Comparison of ENCODE assay signal across 16 cellular contexts in the genomic region with DNA sequence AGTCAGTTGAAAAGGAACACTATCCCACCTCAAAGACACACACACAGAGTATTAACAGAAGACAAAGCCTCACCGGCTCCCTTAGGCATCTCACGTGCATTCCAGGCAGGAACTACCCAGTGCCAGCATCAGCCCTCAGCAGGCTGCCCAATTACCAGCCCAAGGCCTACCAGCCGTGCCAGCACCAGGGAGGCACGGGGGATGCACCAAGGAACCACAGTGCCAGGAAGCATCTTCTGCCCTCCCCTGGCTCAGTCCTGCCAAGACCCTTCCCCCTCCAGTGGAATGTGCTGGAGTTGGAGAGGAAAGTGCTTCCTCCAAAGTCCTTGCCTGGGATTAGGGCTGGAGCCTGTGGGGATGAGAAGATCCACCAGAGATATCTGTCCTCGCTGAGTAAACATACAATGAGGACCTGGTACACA. TPM values are rescaled to one million over a fixed set of nuclear protein-coding genes. Genes with fewer than 3 reads are reported as not detected.
DNase-seq lines count a peak whose midpoint lies in the region; ATAC-seq, FAIRE-seq and TF ChIP-seq lines count a peak whose summit lies in the region.
"Had no signal": no experiment of that assay in that cellular context is flagged by ENCODE, and none has a peak within 500 bp of the region (broad histone marks: within the 10 kb centered on the region; RNA-seq: fewer than 3 reads in every experiment).

No MANE protein-coding gene starts in this region.

- no peak overlapping the region for H3K4me3 Mint-ChIP-seq in type B pancreatic cell
- H3K4me3 Mint-ChIP-seq: activated CD8-positive, alpha-beta T cell treated with anti-CD3 and anti-CD28 coated beads, Interleukin-2, amount 10 ng/mL, durations not matched to agents 7 days and 5 days had no signal

- no peaks in the 10 kb centered on the region for H3K36me3 ChIP-seq in HepG2 (replicated peaks in 1 of 2; ENCODE audit: control insufficient read depth in 1 of 2, insufficient read depth in 2 of 2, low read length in 2 of 2)
- H3K36me3 ChIP-seq in right lobe of liver, result no peaks in the 10 kb centered on the region
- H3K36me3 ChIP-seq in iPS-20b (ENCODE audit: insufficient read depth, low read depth, low read length), result no peaks in the 10 kb centered on the region
- H3K36me3 ChIP-seq in tibial artery, result no peaks in the 10 kb centered on the region
- H3K36me3 ChIP-seq: thoracic aorta had no signal

- H3K4me3 ChIP-seq in HepG2 (replicated peaks in 1 of 3; ENCODE audit: insufficient read depth in 1 of 3, low read depth in 2 of 3, low read length in 3 of 3), result no peak overlapping the region
- no peak overlapping the region for H3K4me3 ChIP-seq in right lobe of liver
- H3K4me3 ChIP-seq in iPS-20b (ENCODE audit: low read length), result no peak overlapping the region
- no peak overlapping the region for H3K4me3 ChIP-seq in tibial artery
- H3K4me3 ChIP-seq: coronary artery, thoracic aorta had no signal

- TF ChIP-seq EP300 in HepG2 (IDR thresholded peaks at IDR 0.05; ENCODE audit: low read depth in 2 of 2, low read length in 2 of 2) (no peak), HepG2 (CRISPR knock-in tag; IDR thresholded peaks at IDR 0.05; ENCODE audit: borderline replicate concordance) (no peak)

- in situ Hi-C loops in HepG2 (cut with HindIII; ENCODE audit: extremely low pct_ligation_motif_present, low pct_unique_long_range_greater_than_20kb), result no loop called here

- H3K4me1 Mint-ChIP-seq in type B pancreatic cell (ENCODE audit: unreplicated experiment), result peaks cover 41% of the 10 kb centered on the region

- no peak for TF ChIP-seq RAD21 in HepG2 (CRISPR knock-in tag; IDR thresholded peaks at IDR 0.05)

- intact Hi-C loops in HepG2 (cut with micrococcal nuclease; ENCODE audit: unreplicated experiment) (loop anchor here (10.0 kb wide), 1 partner anchor 124 kb away; no protein-coding TSS in a partner anchor), right lobe of liver (cut with DNase I) (no loop called here), tibial artery (cut with DNase I; ENCODE audit: low total_unique reads) (no loop called here)

- no peak for FAIRE-seq in HepG2 (lab: Jason Lieb, UNC)

- no peaks in the 10 kb centered on the region for H4K20me1 ChIP-seq in HepG2 (ENCODE audit: insufficient read depth, low read length)

- peak overlapping the region; percentile 77 for H3K27ac Mint-ChIP-seq in type B pancreatic cell
- H3K27ac Mint-ChIP-seq: activated CD8-positive, alpha-beta T cell treated with anti-CD3 and anti-CD28 coated beads, Interleukin-2, amount 10 ng/mL, durations not matched to agents 7 days and 5 days had no signal

- TF ChIP-seq POLR2A in HepG2 (IDR thresholded peaks at IDR 0.05; ENCODE audit: insufficient read depth in 1 of 2, low read depth in 2 of 2, low read length in 2 of 2) (no peak), right lobe of liver (IDR thresholded peaks at IDR 0.05) (no peak)

- H3K27me3 Mint-ChIP-seq in type B pancreatic cell, result no peaks in the 10 kb centered on the region

- H3K36me3 Mint-ChIP-seq in type B pancreatic cell, result no peaks in the 10 kb centered on the region

- BruUV-seq in HepG2 (replicated peaks; lab: Mats Ljungman, UMichigan), result no TSS peak

- H2AFZ ChIP-seq in HepG2 (ENCODE audit: low read length), result no peak overlapping the region

- DNase-seq in HepG2 (ENCODE audit: low spot score), result peak; percentile 76
- no peak for DNase-seq in right lobe of liver
- no peak for DNase-seq in type B pancreatic cell (ENCODE audit: extremely low spot score, unreplicated experiment)
- no peak for DNase-seq in DMS153 (lab: John Stamatoyannopoulos, UW)
- no peak for DNase-seq in tibial artery
- no peak for DNase-seq in amniotic stem cell (lab: John Stamatoyannopoulos, UW)
- DNase-seq: activated CD8-positive, alpha-beta T cell treated with anti-CD3 and anti-CD28 coated beads, Interleukin-2, amount 10 ng/mL, durations not matched to agents 7 days and 5 days; NCI-H1092; stimulated activated CD4-positive, alpha-beta T cell treated with anti-CD3 and anti-CD28 coated beads, Interleukin-2, amount 100 ng/mL, for 24 hours had no signal

- TF ChIP-seq CTCF in HepG2 (CRISPR knock-in tag; IDR thresholded peaks at IDR 0.05) (no peak), right lobe of liver (IDR thresholded peaks at IDR 0.05) (no peak), type B pancreatic cell (conservative IDR thresholded peaks at IDR 0.05) (no peak), tibial artery (IDR thresholded peaks at IDR 0.05) (no peak)

- POLR2A ChIA-PET in HepG2 (lab: Yijun Ruan, JAX), result no interaction called here

- ATAC-seq in HepG2 (peak; percentile 25; the same call in 2 of the 3 replicates), right lobe of liver (no peak), SK-N-SH treated with all-trans-retinoic acid at 6 μM for 48 hours (peak; percentile 75)
- ATAC-seq: activated CD8-positive, alpha-beta T cell treated with anti-CD3 and anti-CD28 coated beads, Interleukin-2, amount 10 ng/mL, durations not matched to agents 7 days and 5 days; left lobe of liver had no signal

- no peaks in the 10 kb centered on the region for H3K79me2 ChIP-seq in HepG2 (ENCODE audit: insufficient read depth, low read length)

- no peak overlapping the region for H3K27ac ChIP-seq in HepG2 (ENCODE audit: extremely low read length, insufficient read depth, low read length)
- H3K27ac ChIP-seq in right lobe of liver, result no peak overlapping the region
- H3K27ac ChIP-seq in iPS-20b (ENCODE audit: low read length), result no peak overlapping the region
- H3K27ac ChIP-seq in tibial artery, result no peak overlapping the region
- H3K27ac ChIP-seq: coronary artery, thoracic aorta had no signal

- CTCF ChIA-PET in HepG2 (lab: Yijun Ruan, JAX; ENCODE audit: low intra/inter-chr PET ratio, low total read pairs), result no interaction called here

- H3K27me3 ChIP-seq in HepG2 (ENCODE audit: control insufficient read depth in 1 of 2, insufficient read depth in 2 of 2, low read length in 2 of 2) (peaks cover 2 to 12% of the 10 kb centered on the region in 2 experiments; a peak in 1 of 5 replicates), right lobe of liver (no peaks in the 10 kb centered on the region), iPS-20b (ENCODE audit: insufficient read depth, low read length) (no peaks in the 10 kb centered on the region), tibial artery (peaks cover 0 to 22% of the 10 kb centered on the region in 2 donors)

- H3K9ac ChIP-seq in HepG2 (ENCODE audit: insufficient read depth, low read depth, low read length) (no peak overlapping the region), iPS-20b (ENCODE audit: low read depth, low read length) (peak overlapping the region; percentile 21; the same call in 1 of the 2 replicates)

- peaks cover 70% of the 10 kb centered on the region for H3K4me1 ChIP-seq in HepG2 (ENCODE audit: insufficient read depth, low read length)
- no peaks in the 10 kb centered on the region for H3K4me1 ChIP-seq in right lobe of liver
- peaks cover 23% of the 10 kb centered on the region; the same call in 1 of the 2 replicates for H3K4me1 ChIP-seq in iPS-20b (ENCODE audit: insufficient read depth, low read length)
- H3K4me1 ChIP-seq in tibial artery, result peaks cover 0 to 16% (median 0%) of the 10 kb centered on the region in 4 donors

- H3K9me3 Mint-ChIP-seq in type B pancreatic cell, result no peaks in the 10 kb centered on the region

- peak overlapping the region; percentile 8; the same call in 1 of the 2 replicates for H3K4me2 ChIP-seq in HepG2 (ENCODE audit: low read depth, low read length)

- H3K9me3 ChIP-seq in HepG2 (ENCODE audit: low read length) (no peaks in the 10 kb centered on the region), right lobe of liver (no peaks in the 10 kb centered on the region), iPS-20b (ENCODE audit: insufficient read depth, low read depth, low read length) (no peaks in the 10 kb centered on the region), tibial artery (no peaks in the 10 kb centered on the region)
- H3K9me3 ChIP-seq: thoracic aorta had no signal

- WGBS in HepG2 (ENCODE audit: low lambda C conversion rate), result 10% methylated on average over 4 of the region's 5 CpGs
- 80% methylated on average over 1 of the region's 5 CpGs for WGBS in right lobe of liver (ENCODE audit: insufficient coverage, low coverage, low lambda C conversion rate, missing lambda C conversion rate)

RNA-seq across cellular contexts. Expression of a gene that starts 11.0 kb away (rescaled TPM):
- total RNA-seq in HepG2 (2016; rRNA removed; fragmentation: Illumina TruSeq; extraction: Trizol) (114 and 131 TPM in 2 replicates), right lobe of liver (1 to 10 TPM in 5 of 6 experiments, under 1 TPM in 1; 0.87 to 4.3 (median 2.5) TPM), type B pancreatic cell (ENCODE audit: low replicate concordance) (750 and 2,036 TPM in 2 replicates)
- total RNA-seq in HepG2 (2016; cell fraction: cytosol; rRNA removed; fragmentation: Illumina TruSeq; extraction: Trizol; ENCODE audit: low read depth), result 56.4 and 59.6 TPM in 2 replicates
- total RNA-seq in HepG2 (2016; cell fraction: insoluble cytoplasmic fraction; rRNA removed; fragmentation: Illumina TruSeq; extraction: Trizol), result 112 and 133 TPM in 2 replicates
- total RNA-seq in HepG2 (2016; cell fraction: membrane; rRNA removed; fragmentation: Illumina TruSeq; extraction: Trizol), result 51.6 and 55.7 TPM in 2 replicates
- total RNA-seq in HepG2 (2016; cell fraction: nucleus; rRNA removed; fragmentation: Illumina TruSeq; extraction: Trizol), result 57.9 and 58.1 TPM in 2 replicates
- polyA plus RNA-seq in HepG2 (2011; rRNA removed), result 142 and 154 TPM in 2 replicates
- 133 and 195 TPM in 2 replicates for polyA plus RNA-seq in HepG2 (2011; cell fraction: cytosol; rRNA removed)
- polyA plus RNA-seq in HepG2 (2011; cell fraction: nucleus; rRNA removed), result 87.0 and 93.3 TPM in 2 replicates
- 47.9 and 55.2 TPM in 2 replicates for polyA plus RNA-seq in HepG2 (2012)
- 48.0 and 50.3 TPM in 2 replicates for polyA plus RNA-seq in HepG2 (2016; cell fraction: cytosol; fragmentation: Illumina TruSeq; extraction: Trizol; ENCODE audit: low read depth)
- polyA plus RNA-seq in HepG2 (2016; cell fraction: insoluble cytoplasmic fraction; fragmentation: Illumina TruSeq; extraction: Trizol; ENCODE audit: low read depth), result 100 and 108 TPM in 2 replicates
- 41.2 and 41.6 TPM in 2 replicates for polyA plus RNA-seq in HepG2 (2016; cell fraction: membrane; fragmentation: Illumina TruSeq; extraction: Trizol; ENCODE audit: low read depth)
- polyA plus RNA-seq in HepG2 (2016; cell fraction: nucleus; fragmentation: Illumina TruSeq; extraction: Trizol; ENCODE audit: insufficient read depth, low read depth), result 79.3 and 85.0 TPM in 2 replicates
- 163 and 173 TPM in 2 replicates for polyA minus RNA-seq in HepG2 (2011; rRNA and poly(A)+ RNA removed; ENCODE audit: low replicate concordance)
- polyA minus RNA-seq in HepG2 (2011; cell fraction: cytosol; rRNA and poly(A)+ RNA removed), result 82.1 and 108 TPM in 2 replicates
- polyA minus RNA-seq in HepG2 (2011; cell fraction: nucleus; rRNA and poly(A)+ RNA removed), result 23.6 and 27.8 TPM in 2 replicates
- total RNA-seq: activated CD8-positive, alpha-beta T cell treated with anti-CD3 and anti-CD28 coated beads, Interleukin-2, amount 10 ng/mL, durations not matched to agents 7 days and 5 days had no signal

RNA-seq across cellular contexts. Expression of a gene that starts 20.4 kb away (rescaled TPM):
- total RNA-seq in HepG2 (2016; rRNA removed; fragmentation: Illumina TruSeq; extraction: Trizol) (0.46 and 0.94 TPM in 2 replicates), right lobe of liver (not detected), type B pancreatic cell (ENCODE audit: low replicate concordance) (208 and 840 TPM in 2 replicates)
- total RNA-seq in HepG2 (2016; cell fraction: cytosol; rRNA removed; fragmentation: Illumina TruSeq; extraction: Trizol; ENCODE audit: low read depth), result 0.26 and 0.30 TPM in 2 replicates
- 0.52 and 0.62 TPM in 2 replicates for total RNA-seq in HepG2 (2016; cell fraction: insoluble cytoplasmic fraction; rRNA removed; fragmentation: Illumina TruSeq; extraction: Trizol)
- total RNA-seq in HepG2 (2016; cell fraction: membrane; rRNA removed; fragmentation: Illumina TruSeq; extraction: Trizol), result 0.53 and 0.59 TPM in 2 replicates
- 0.63 and 1.2 TPM in 2 replicates for total RNA-seq in HepG2 (2016; cell fraction: nucleus; rRNA removed; fragmentation: Illumina TruSeq; extraction: Trizol)
- 0.63 and 1.2 TPM in 2 replicates for polyA plus RNA-seq in HepG2 (2011; rRNA removed)
- polyA plus RNA-seq in HepG2 (2011; cell fraction: cytosol; rRNA removed), result 0.85 and 0.87 TPM in 2 replicates
- polyA plus RNA-seq in HepG2 (2011; cell fraction: nucleus; rRNA removed), result 1.6 and 2.2 TPM in 2 replicates
- 0.27 and 0.33 TPM in 2 replicates for polyA plus RNA-seq in HepG2 (2012)
- polyA plus RNA-seq in HepG2 (2016; cell fraction: cytosol; fragmentation: Illumina TruSeq; extraction: Trizol; ENCODE audit: low read depth), result 0.18 and 0.42 TPM in 2 replicates
- polyA plus RNA-seq in HepG2 (2016; cell fraction: insoluble cytoplasmic fraction; fragmentation: Illumina TruSeq; extraction: Trizol; ENCODE audit: low read depth), result 0.56 and 0.61 TPM in 2 replicates
- polyA plus RNA-seq in HepG2 (2016; cell fraction: membrane; fragmentation: Illumina TruSeq; extraction: Trizol; ENCODE audit: low read depth), result 0.31 and 0.50 TPM in 2 replicates
- 1.0 TPM in 2 replicates for polyA plus RNA-seq in HepG2 (2016; cell fraction: nucleus; fragmentation: Illumina TruSeq; extraction: Trizol; ENCODE audit: insufficient read depth, low read depth)
- polyA minus RNA-seq in HepG2 (2011; rRNA and poly(A)+ RNA removed; ENCODE audit: low replicate concordance), result 0.28 and 4.2 TPM in 2 replicates
- 1.1 TPM in 1 of 2 replicates, not detected in the other for polyA minus RNA-seq in HepG2 (2011; cell fraction: cytosol; rRNA and poly(A)+ RNA removed)
- polyA minus RNA-seq in HepG2 (2011; cell fraction: nucleus; rRNA and poly(A)+ RNA removed), result 0.39 and 0.62 TPM in 2 replicates
- total RNA-seq: activated CD8-positive, alpha-beta T cell treated with anti-CD3 and anti-CD28 coated beads, Interleukin-2, amount 10 ng/mL, durations not matched to agents 7 days and 5 days had no signal

RNA-seq across cellular contexts. Expression of a gene that starts 32.8 kb away (rescaled TPM):
- total RNA-seq in HepG2 (2016; rRNA removed; fragmentation: Illumina TruSeq; extraction: Trizol) (not detected in 2 replicates), right lobe of liver (not detected), type B pancreatic cell (ENCODE audit: low replicate concordance) (0.85 and 7.4 TPM in 2 replicates)
- not detected in 2 replicates for total RNA-seq in HepG2 (2016; cell fraction: cytosol; rRNA removed; fragmentation: Illumina TruSeq; extraction: Trizol; ENCODE audit: low read depth)
- not detected in 2 replicates for total RNA-seq in HepG2 (2016; cell fraction: insoluble cytoplasmic fraction; rRNA removed; fragmentation: Illumina TruSeq; extraction: Trizol)
- not detected in 2 replicates for total RNA-seq in HepG2 (2016; cell fraction: membrane; rRNA removed; fragmentation: Illumina TruSeq; extraction: Trizol)
- not detected in 2 replicates for total RNA-seq in HepG2 (2016; cell fraction: nucleus; rRNA removed; fragmentation: Illumina TruSeq; extraction: Trizol)
- polyA plus RNA-seq in HepG2 (2011; rRNA removed), result not detected in 2 replicates
- polyA plus RNA-seq in HepG2 (2011; cell fraction: cytosol; rRNA removed), result not detected in 2 replicates
- not detected in 2 replicates for polyA plus RNA-seq in HepG2 (2011; cell fraction: nucleus; rRNA removed)
- polyA plus RNA-seq in HepG2 (2012), result not detected in 2 replicates
- polyA plus RNA-seq in HepG2 (2016; cell fraction: cytosol; fragmentation: Illumina TruSeq; extraction: Trizol; ENCODE audit: low read depth), result not detected in 2 replicates
- not detected in 2 replicates for polyA plus RNA-seq in HepG2 (2016; cell fraction: insoluble cytoplasmic fraction; fragmentation: Illumina TruSeq; extraction: Trizol; ENCODE audit: low read depth)
- not detected in 2 replicates for polyA plus RNA-seq in HepG2 (2016; cell fraction: membrane; fragmentation: Illumina TruSeq; extraction: Trizol; ENCODE audit: low read depth)
- not detected in 2 replicates for polyA plus RNA-seq in HepG2 (2016; cell fraction: nucleus; fragmentation: Illumina TruSeq; extraction: Trizol; ENCODE audit: insufficient read depth, low read depth)
- polyA minus RNA-seq in HepG2 (2011; rRNA and poly(A)+ RNA removed; ENCODE audit: low replicate concordance), result 0.19 TPM in 1 of 2 replicates, not detected in the other
- not detected in 2 replicates for polyA minus RNA-seq in HepG2 (2011; cell fraction: cytosol; rRNA and poly(A)+ RNA removed)
- polyA minus RNA-seq in HepG2 (2011; cell fraction: nucleus; rRNA and poly(A)+ RNA removed), result not detected in 2 replicates
- total RNA-seq: activated CD8-positive, alpha-beta T cell treated with anti-CD3 and anti-CD28 coated beads, Interleukin-2, amount 10 ng/mL, durations not matched to agents 7 days and 5 days; epithelial cell of proximal tubule; left lobe of liver; pulmonary artery endothelial cell had no signal

RNA-seq across cellular contexts. Expression of a gene that starts 33.7 kb away (rescaled TPM):
- not detected in 2 replicates for total RNA-seq in HepG2 (2016; rRNA removed; fragmentation: Illumina TruSeq; extraction: Trizol)
- total RNA-seq in HepG2 (2016; cell fraction: cytosol; rRNA removed; fragmentation: Illumina TruSeq; extraction: Trizol; ENCODE audit: low read depth), result not detected in 2 replicates
- total RNA-seq in HepG2 (2016; cell fraction: insoluble cytoplasmic fraction; rRNA removed; fragmentation: Illumina TruSeq; extraction: Trizol), result not detected in 2 replicates
- not detected in 2 replicates for total RNA-seq in HepG2 (2016; cell fraction: membrane; rRNA removed; fragmentation: Illumina TruSeq; extraction: Trizol)
- total RNA-seq in HepG2 (2016; cell fraction: nucleus; rRNA removed; fragmentation: Illumina TruSeq; extraction: Trizol), result not detected in 2 replicates
- 0.30 TPM in 1 of 2 replicates, not detected in the other for polyA plus RNA-seq in HepG2 (2011; rRNA removed)
- polyA plus RNA-seq in HepG2 (2011; cell fraction: cytosol; rRNA removed), result 0.05 TPM in 1 of 2 replicates, not detected in the other
- polyA plus RNA-seq in HepG2 (2011; cell fraction: nucleus; rRNA removed), result 0.09 TPM in 1 of 2 replicates, not detected in the other
- polyA plus RNA-seq in HepG2 (2012), result not detected in 2 replicates
- polyA plus RNA-seq in HepG2 (2016; cell fraction: cytosol; fragmentation: Illumina TruSeq; extraction: Trizol; ENCODE audit: low read depth), result not detected in 2 replicates
- not detected in 2 replicates for polyA plus RNA-seq in HepG2 (2016; cell fraction: insoluble cytoplasmic fraction; fragmentation: Illumina TruSeq; extraction: Trizol; ENCODE audit: low read depth)
- not detected in 2 replicates for polyA plus RNA-seq in HepG2 (2016; cell fraction: membrane; fragmentation: Illumina TruSeq; extraction: Trizol; ENCODE audit: low read depth)
- polyA plus RNA-seq in HepG2 (2016; cell fraction: nucleus; fragmentation: Illumina TruSeq; extraction: Trizol; ENCODE audit: insufficient read depth, low read depth), result not detected in 2 replicates
- polyA minus RNA-seq in HepG2 (2011; rRNA and poly(A)+ RNA removed; ENCODE audit: low replicate concordance), result 0.70 TPM in 1 of 2 replicates, not detected in the other
- not detected in 2 replicates for polyA minus RNA-seq in HepG2 (2011; cell fraction: cytosol; rRNA and poly(A)+ RNA removed)
- polyA minus RNA-seq in HepG2 (2011; cell fraction: nucleus; rRNA and poly(A)+ RNA removed), result not detected in 2 replicates
- total RNA-seq in right lobe of liver, result 1 to 10 TPM in 1 of 6 experiments, not detected in 5; 1.6 TPM
- 869 and 1,618 TPM in 2 replicates for total RNA-seq in type B pancreatic cell (ENCODE audit: low replicate concordance)
- total RNA-seq: activated CD8-positive, alpha-beta T cell treated with anti-CD3 and anti-CD28 coated beads, Interleukin-2, amount 10 ng/mL, durations not matched to agents 7 days and 5 days; left lobe of liver; pulmonary artery endothelial cell had no signal

RNA-seq across cellular contexts. Expression of a gene that starts 47.6 kb away (rescaled TPM):
- not detected in 2 replicates for total RNA-seq in HepG2 (2016; rRNA removed; fragmentation: Illumina TruSeq; extraction: Trizol)
- total RNA-seq in HepG2 (2016; cell fraction: cytosol; rRNA removed; fragmentation: Illumina TruSeq; extraction: Trizol; ENCODE audit: low read depth), result not detected in 2 replicates
- not detected in 2 replicates for total RNA-seq in HepG2 (2016; cell fraction: insoluble cytoplasmic fraction; rRNA removed; fragmentation: Illumina TruSeq; extraction: Trizol)
- not detected in 2 replicates for total RNA-seq in HepG2 (2016; cell fraction: membrane; rRNA removed; fragmentation: Illumina TruSeq; extraction: Trizol)
- not detected in 2 replicates for total RNA-seq in HepG2 (2016; cell fraction: nucleus; rRNA removed; fragmentation: Illumina TruSeq; extraction: Trizol)
- polyA plus RNA-seq in HepG2 (2011; rRNA removed), result 0.09 and 0.37 TPM in 2 replicates
- 0.03 and 0.04 TPM in 2 replicates for polyA plus RNA-seq in HepG2 (2011; cell fraction: cytosol; rRNA removed)
- not detected in 2 replicates for polyA plus RNA-seq in HepG2 (2011; cell fraction: nucleus; rRNA removed)
- polyA plus RNA-seq in HepG2 (2012), result not detected in 2 replicates
- polyA plus RNA-seq in HepG2 (2016; cell fraction: cytosol; fragmentation: Illumina TruSeq; extraction: Trizol; ENCODE audit: low read depth), result not detected in 2 replicates
- polyA plus RNA-seq in HepG2 (2016; cell fraction: insoluble cytoplasmic fraction; fragmentation: Illumina TruSeq; extraction: Trizol; ENCODE audit: low read depth), result not detected in 2 replicates
- not detected in 2 replicates for polyA plus RNA-seq in HepG2 (2016; cell fraction: membrane; fragmentation: Illumina TruSeq; extraction: Trizol; ENCODE audit: low read depth)
- not detected in 2 replicates for polyA plus RNA-seq in HepG2 (2016; cell fraction: nucleus; fragmentation: Illumina TruSeq; extraction: Trizol; ENCODE audit: insufficient read depth, low read depth)
- polyA minus RNA-seq in HepG2 (2011; rRNA and poly(A)+ RNA removed; ENCODE audit: low replicate concordance), result 9.6 TPM in 1 of 2 replicates, not detected in the other
- not detected in 2 replicates for polyA minus RNA-seq in HepG2 (2011; cell fraction: cytosol; rRNA and poly(A)+ RNA removed)
- polyA minus RNA-seq in HepG2 (2011; cell fraction: nucleus; rRNA and poly(A)+ RNA removed), result not detected in 2 replicates
- under 1 TPM in 1 of 6 experiments, not detected in 5; 0.24 TPM for total RNA-seq in right lobe of liver
- total RNA-seq in type B pancreatic cell (ENCODE audit: low replicate concordance), result 0.19 and 0.64 TPM in 2 replicates
- total RNA-seq: activated CD8-positive, alpha-beta T cell treated with anti-CD3 and anti-CD28 coated beads, Interleukin-2, amount 10 ng/mL, durations not matched to agents 7 days and 5 days; epithelial cell of proximal tubule; left lobe of liver had no signal

Comparison
In these comparisons a context has a peak if more than half of its experiments do, and no peak if none do; other contexts are left out.
1. ATAC-seq: peak in HepG2 (single experiment) and SK-N-SH treated with all-trans-retinoic acid at 6 μM for 48 hours (single experiment); none in right lobe of liver (0 of 4).
2. RNA of a gene that starts 11.0 kb away (total RNA-seq): 750 to 2,036 TPM in type B pancreatic cell and 51.6 to 133 TPM in HepG2; 0.87 to 4.3 TPM in right lobe of liver; every median in the first group is over 10 times any median in the second.
3. RNA of a gene that starts 20.4 kb away (total RNA-seq): 208 to 840 TPM in type B pancreatic cell; 0.26 to 1.2 TPM in HepG2 and not detected in right lobe of liver; every median in the first group is over 10 times any median in the second.